In the genomic region with DNA sequence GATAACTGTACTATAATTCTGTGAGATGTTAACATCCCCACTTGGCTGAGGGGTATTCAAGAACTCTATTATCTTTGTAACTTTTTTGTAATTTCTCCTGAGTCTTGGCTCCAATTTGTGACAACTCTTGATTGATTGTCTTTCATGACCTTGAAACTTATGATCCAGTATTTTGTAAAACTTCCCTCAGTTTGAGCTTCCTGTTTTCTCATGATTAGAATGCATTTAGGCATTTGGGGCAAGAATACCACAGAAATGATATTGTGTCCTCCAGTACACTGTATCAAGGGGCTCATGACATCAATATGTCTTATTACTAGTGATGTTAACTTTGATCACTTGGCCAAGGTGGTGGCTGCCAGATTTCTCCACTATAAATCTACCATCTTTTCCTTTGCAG, we compare ENCODE assay signal across 20 cellular contexts. TPM values are rescaled to one million over a fixed set of nuclear protein-coding genes. Genes with fewer than 3 reads are reported as not detected.
DNase-seq lines count a peak whose midpoint lies in the region; ATAC-seq, FAIRE-seq and TF ChIP-seq lines count a peak whose summit lies in the region.
"Had no signal": no experiment of that assay in that cellular context is flagged by ENCODE, and none has a peak within 500 bp of the region (broad histone marks: within the 10 kb centered on the region; RNA-seq: fewer than 3 reads in every experiment).

No MANE protein-coding gene starts in this region.

- H3K27ac ChIP-seq in adrenal gland (peak overlapping the region in 3 of 5 donors; percentile 34 to 67 (median 55)), kidney (ENCODE audit: low read depth in 2 of 2, low read length in 2 of 2) (no peak overlapping the region), A673 (ENCODE audit: low read depth, low read length, poor library complexity, severe bottlenecking) (no peak overlapping the region)
- H3K27ac ChIP-seq: stomach, upper lobe of right lung had no signal

- in situ Hi-C loops in ACHN (cut with HindIII; ENCODE audit: low pct_ligation_motif_present, low pct_unique_long_range_greater_than_20kb, low sequenced_read_pairs): no loop called here

- POLR2A ChIA-PET in A673 (lab: Charles Lee; ENCODE audit: low non-redundant PET): no interaction called here

- H3K4me1 ChIP-seq in adrenal gland (replicated peaks in 1 of 2) (peaks cover 35 to 70% of the 10 kb centered on the region in 2 donors), kidney (ENCODE audit: control insufficient read depth in 1 of 2, insufficient read depth in 1 of 2, low read depth in 1 of 2, low read length in 2 of 2) (peaks cover 7 to 8% of the 10 kb centered on the region in 2 donors), A673 (ENCODE audit: insufficient read depth, low read length, poor library complexity, severe bottlenecking) (peaks cover 25% of the 10 kb centered on the region)

- TF ChIP-seq CTCF in natural killer cell (IDR thresholded peaks at IDR 0.05): no peak
- no peak for TF ChIP-seq CTCF in adrenal gland (IDR thresholded peaks at IDR 0.05)
- no peak for TF ChIP-seq CTCF in kidney (IDR thresholded peaks at IDR 0.05; ENCODE audit: borderline replicate concordance, extremely low read depth, insufficient read depth)
- no peak for TF ChIP-seq CTCF in A673 (conservative IDR thresholded peaks at IDR 0.05; ENCODE audit: low read depth, low read length)
- no peak for TF ChIP-seq CTCF in omental fat pad (IDR thresholded peaks at IDR 0.05)

- H3K9ac ChIP-seq in kidney (ENCODE audit: low read length in 2 of 2): no peak overlapping the region

- H3K36me3 Mint-ChIP-seq in natural killer cell: no peaks in the 10 kb centered on the region
- H3K36me3 Mint-ChIP-seq in natural killer cell treated with Interleukin-12 subunit alpha and Interleukin-12 subunit beta and Interleukin-15 and Interleukin-18, amount 100 ng/mL, for 72 hours: no peaks in the 10 kb centered on the region

- H3K36me3 ChIP-seq in adrenal gland (replicated peaks in 1 of 2): no peaks in the 10 kb centered on the region
- H3K36me3 ChIP-seq in kidney (ENCODE audit: control insufficient read depth in 1 of 2, insufficient read depth in 2 of 2, low read length in 2 of 2): no peaks in the 10 kb centered on the region
- no peaks in the 10 kb centered on the region for H3K36me3 ChIP-seq in A673 (ENCODE audit: insufficient read depth, low read length, poor library complexity, severe bottlenecking)
- H3K36me3 ChIP-seq: stomach, upper lobe of right lung had no signal

- no peaks in the 10 kb centered on the region for H3K9me3 ChIP-seq in adrenal gland (replicated peaks in 1 of 3)
- no peaks in the 10 kb centered on the region for H3K9me3 ChIP-seq in kidney (ENCODE audit: control insufficient read depth in 1 of 2, low read length in 2 of 2)
- no peaks in the 10 kb centered on the region for H3K9me3 ChIP-seq in A673 (ENCODE audit: low read depth, low read length, poor library complexity, severe bottlenecking)
- H3K9me3 ChIP-seq: stomach, upper lobe of right lung had no signal

- DNase-seq in natural killer cell: no peak
- DNase-seq in natural killer cell treated with Interleukin-12 subunit alpha and Interleukin-12 subunit beta and Interleukin-15 and Interleukin-18, amount 100 ng/mL, for 72 hours (ENCODE audit: low spot score): no peak
- DNase-seq in adrenal gland: peak in 3 of 7 donors; percentile 15 to 38 (median 18)
- no peak for DNase-seq in kidney
- no peak for DNase-seq in ACHN
- no peak for DNase-seq in A673 (ENCODE audit: low spot score)
- no peak for DNase-seq in omental fat pad (ENCODE audit: low spot score)
- DNase-seq: activated CD4-positive, alpha-beta T cell treated with anti-CD3 and anti-CD28 coated beads, Interleukin-2, amount 50 U/mL, for 4 hours; activated naive CD4-positive, alpha-beta T cell treated with Interleukin-2 at 50 U/mL for 16 hours; glutamatergic neuron; NCI-H1417; NCI-H82; stimulated activated CD4-positive, alpha-beta T cell treated with anti-CD3 and anti-CD28 coated beads, Interleukin-2, amount 100 ng/mL, for 24 hours; stomach; SW 1271; upper lobe of right lung had no signal

- H3K27ac Mint-ChIP-seq in natural killer cell: peak overlapping the region; percentile 62 to 82
- peak overlapping the region in 1 of 2 donors; percentile 8 for H3K27ac Mint-ChIP-seq in natural killer cell treated with Interleukin-12 subunit alpha and Interleukin-12 subunit beta and Interleukin-15 and Interleukin-18, amount 100 ng/mL, for 72 hours

- H3K4me3 ChIP-seq in adrenal gland: no peak overlapping the region
- no peak overlapping the region for H3K4me3 ChIP-seq in kidney (ENCODE audit: low read length in 2 of 2)
- no peak overlapping the region for H3K4me3 ChIP-seq in A673 (ENCODE audit: low read depth, low read length, poor library complexity, severe bottlenecking)
- H3K4me3 ChIP-seq: stomach, upper lobe of right lung had no signal

- peaks cover 50 to 57% of the 10 kb centered on the region in 2 donors for H3K4me1 Mint-ChIP-seq in natural killer cell
- peaks cover 25 to 54% of the 10 kb centered on the region in 2 donors for H3K4me1 Mint-ChIP-seq in natural killer cell treated with Interleukin-12 subunit alpha and Interleukin-12 subunit beta and Interleukin-15 and Interleukin-18, amount 100 ng/mL, for 72 hours (ENCODE audit: low read depth in 2 of 2)

- FAIRE-seq in kidney (lab: Jason Lieb, UNC): peak; percentile 17
- FAIRE-seq: D721Med had no signal

- CTCF ChIA-PET in A673 (lab: Charles Lee): no interaction called here

- no peaks in the 10 kb centered on the region for H3K27me3 ChIP-seq in adrenal gland
- H3K27me3 ChIP-seq in A673 (replicated peaks; ENCODE audit: insufficient read depth, low read depth, low read length, poor library complexity): no peaks in the 10 kb centered on the region
- H3K27me3 ChIP-seq: stomach, upper lobe of right lung had no signal

- no peak overlapping the region for H3K4me3 Mint-ChIP-seq in natural killer cell
- H3K4me3 Mint-ChIP-seq in natural killer cell treated with Interleukin-12 subunit alpha and Interleukin-12 subunit beta and Interleukin-15 and Interleukin-18, amount 100 ng/mL, for 72 hours: no peak overlapping the region
- H3K4me3 Mint-ChIP-seq: brain had no signal

- ATAC-seq in natural killer cell: no peak
- no peak for ATAC-seq in natural killer cell treated with Interleukin-12 subunit alpha and Interleukin-12 subunit beta and Interleukin-15 and Interleukin-18, amount 100 ng/mL, for 72 hours
- no peak for ATAC-seq in GM19397 (IDR thresholded peaks at IDR 0.05; ENCODE audit: unreplicated experiment)
- ATAC-seq in omental fat pad (ENCODE audit: low FRiP score): no peak
- ATAC-seq: HCT116, upper lobe of right lung had no signal

- intact Hi-C loops in natural killer cell (cut with micrococcal nuclease) (loop anchor here (10.0 kb wide), 1 partner anchor 250 kb away; no protein-coding TSS in a partner anchor), adrenal gland (cut with DNase I) (no loop called here), kidney (cut with DNase I) (no loop called here), A673 (cut with micrococcal nuclease; ENCODE audit: unreplicated experiment) (loop anchor here (5.0 kb wide), 3 partner anchors 57 to 247 kb away; a partner anchor contains a TSS)

- no peaks in the 10 kb centered on the region for H3K27me3 Mint-ChIP-seq in natural killer cell (ENCODE audit: low read depth in 2 of 2)
- H3K27me3 Mint-ChIP-seq in natural killer cell treated with Interleukin-12 subunit alpha and Interleukin-12 subunit beta and Interleukin-15 and Interleukin-18, amount 100 ng/mL, for 72 hours: no peaks in the 10 kb centered on the region
- H3K27me3 Mint-ChIP-seq: brain had no signal

- TF ChIP-seq POLR2A in adrenal gland (IDR thresholded peaks at IDR 0.05): no peak

- H3K9me3 Mint-ChIP-seq in natural killer cell: no peaks in the 10 kb centered on the region
- H3K9me3 Mint-ChIP-seq in natural killer cell treated with Interleukin-12 subunit alpha and Interleukin-12 subunit beta and Interleukin-15 and Interleukin-18, amount 100 ng/mL, for 72 hours: no peaks in the 10 kb centered on the region
- H3K9me3 Mint-ChIP-seq: brain had no signal

- no TSS peak for BruUV-seq in A673 (replicated peaks; lab: Mats Ljungman, UMichigan)

RNA-seq across cellular contexts. Expression of a gene that starts 37.4 kb away (rescaled TPM):
- total RNA-seq in natural killer cell (10 to 100 TPM; 19.4 to 25.1 (median 25.0) TPM), adrenal gland (10 to 100 TPM in 6 of 8 donors, 1 to 10 TPM in 2; 6.3 to 23.2 (median 14.8) TPM), kidney (13.4 TPM), A673 (2021) (37.1 and 46.0 TPM in 2 replicates), omental fat pad (10 to 100 TPM; 13.4 to 65.9 (median 21.9) TPM)
- 10 to 100 TPM; 21.1 to 33.3 TPM for total RNA-seq in natural killer cell treated with Interleukin-12 subunit alpha and Interleukin-12 subunit beta and Interleukin-15 and Interleukin-18, amount 100 ng/mL, for 72 hours
- polyA plus RNA-seq in adrenal gland (10 to 100 TPM in 1 of 3 donors, 1 to 10 TPM in 2; 6.0 to 25.5 (median 9.1) TPM), kidney (ENCODE audit: insufficient read depth, low read depth, low replicate concordance) (11.3 TPM)

RNA-seq across cellular contexts. Expression of a gene that starts 57.2 kb away (rescaled TPM):
- total RNA-seq in natural killer cell (10 to 100 TPM; 77.8 to 86.2 (median 79.9) TPM), adrenal gland (100 to 1,000 TPM in 1 of 8 donors, 10 to 100 TPM in 7; 26.4 to 169 (median 63.7) TPM), kidney (50.8 TPM), A673 (2021) (83.8 and 86.0 TPM in 2 replicates), omental fat pad (10 to 100 TPM; 34.0 to 44.9 (median 39.9) TPM)
- total RNA-seq in natural killer cell treated with Interleukin-12 subunit alpha and Interleukin-12 subunit beta and Interleukin-15 and Interleukin-18, amount 100 ng/mL, for 72 hours: 10 to 100 TPM; 85.9 to 90.7 TPM
- polyA plus RNA-seq in adrenal gland (10 to 100 TPM; 11.8 to 68.4 (median 13.3) TPM), kidney (ENCODE audit: insufficient read depth, low read depth, low replicate concordance) (18.3 TPM)

Comparison
In these comparisons a context has a peak if more than half of its experiments do, and no peak if none do; other contexts are left out.
1. H3K27ac ChIP-seq: peak in adrenal gland (3 of 5); none in kidney (0 of 2) and A673 (single experiment).
2. intact Hi-C loops: an anchor here in natural killer cell (10.0 kb wide) and A673 (5.0 kb wide); none called in adrenal gland and kidney.